Comparison of ENCODE assay signal across 16 cellular contexts in genomic region chr4:37749398-37749988, GRCh38.
A peak's percentile ranks its signal among the peaks of the same experiment; 100 is the strongest.
DNase-seq lines count a peak whose midpoint lies in the region; ATAC-seq and TF ChIP-seq lines count a peak whose summit lies in the region.
"Had no signal": no experiment of that assay in that cellular context is flagged by ENCODE, and none has a peak within 500 bp of the region (broad histone marks: within the 10 kb centered on the region; RNA-seq: fewer than 3 reads in every experiment).

No MANE protein-coding gene starts in this region.

- peaks cover 5% of the 10 kb centered on the region for H3K9me3 ChIP-seq in KOPT-K1 (ENCODE audit: insufficient read depth, low read length, poor library complexity, severe bottlenecking)
- no peaks in the 10 kb centered on the region for H3K9me3 ChIP-seq in left lung

- ATAC-seq in GM18511 (IDR thresholded peaks at IDR 0.05; ENCODE audit: unreplicated experiment) (peak; percentile 77), HG02798 (IDR thresholded peaks at IDR 0.05; ENCODE audit: poor library complexity, unreplicated experiment) (peak; percentile 29), left lung (no peak)
- ATAC-seq: Right ventricle myocardium inferior had no signal

- DNase-seq in left lung (no peak), RKO (ENCODE audit: low spot score) (no peak), HuH-7 (ENCODE audit: low spot score) (no peak), islet precursor cell (no peak)
- no peak for DNase-seq in activated CD8-positive, alpha-beta memory T cell treated with anti-CD3 and anti-CD28 coated beads, Interleukin-2, amount 50 U/mL, for 48 hours
- DNase-seq: anterior cingulate cortex; CD4-positive, alpha-beta memory T cell; dermis blood vessel endothelial cell; HCEC 1CT; mammary epithelial cell; NCI-H1105 treated with DMSO at 0.1 percent for 48 hours; NCI-H524 had no signal

- H3K27ac ChIP-seq in KOPT-K1 (ENCODE audit: low read depth, low read length, poor library complexity, severe bottlenecking) (peak overlapping the region; percentile 68), left lung (peak overlapping the region; percentile 26 to 51)

- intact Hi-C loops in left lung (cut with DNase I) = no loop called here

- H3K36me3 ChIP-seq in KOPT-K1 (ENCODE audit: insufficient read depth, low read length) = no peaks in the 10 kb centered on the region
- no peaks in the 10 kb centered on the region for H3K36me3 ChIP-seq in left lung

- H3K4me3 ChIP-seq in left lung = no peak overlapping the region

- no peaks in the 10 kb centered on the region for H3K27me3 ChIP-seq in left lung

- no peak for TF ChIP-seq CTCF in left lung (IDR thresholded peaks at IDR 0.05)

- H3K4me1 ChIP-seq in left lung = peaks cover 6 to 25% of the 10 kb centered on the region in 2 donors
